ENCODE assay signal across 1 cellular context in the genomic region with DNA sequence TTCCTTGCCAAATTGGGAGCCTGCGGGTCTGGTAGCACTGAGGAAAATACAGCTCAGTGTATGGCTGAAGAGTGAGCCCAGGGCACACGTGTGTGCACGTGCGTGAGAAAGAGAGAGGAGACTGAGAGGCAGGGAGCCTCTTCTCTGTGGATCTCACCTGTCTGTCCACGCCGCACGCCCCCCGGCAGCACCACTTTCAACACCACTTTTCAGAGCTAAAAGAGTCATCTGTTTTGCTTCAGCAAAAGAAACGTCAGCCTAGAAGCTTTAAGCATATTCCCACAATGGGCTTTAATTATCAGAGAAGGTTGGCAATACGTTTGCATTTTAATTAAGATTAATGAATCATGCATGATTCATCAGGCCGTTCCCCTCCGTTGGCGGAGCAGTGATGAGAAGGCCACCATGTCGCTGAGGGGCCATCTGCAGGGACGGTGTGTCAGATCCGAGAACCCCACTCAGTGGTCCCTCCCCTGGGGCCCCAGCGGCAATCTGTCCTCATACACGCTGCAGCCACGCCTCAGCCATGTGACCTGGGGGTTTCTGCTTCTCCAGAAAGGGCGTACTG.
TF ChIP-seq lines count a peak whose summit lies in the region.

No MANE protein-coding gene starts in this region.

TF ChIP-seq in HEK293T, 16 proteins besides CTCF, POLR2A, EP300 and RAD21:
- no peak for TF ChIP-seq NFRKB (IDR thresholded peaks at IDR 0.05)
- no peak for TF ChIP-seq HDGF (IDR thresholded peaks at IDR 0.05; ENCODE audit: borderline replicate concordance)
- TF ChIP-seq LEF1 (IDR thresholded peaks at IDR 0.05; ENCODE audit: borderline replicate concordance), result no peak
- no peak for TF ChIP-seq SP1 (IDR thresholded peaks at IDR 0.05)
- TF ChIP-seq ELF4 (IDR thresholded peaks at IDR 0.05), result no peak
- TF ChIP-seq CTBP1 (IDR thresholded peaks at IDR 0.05; ENCODE audit: borderline replicate concordance), result no peak
- no peak for TF ChIP-seq ZNF384 (IDR thresholded peaks at IDR 0.05)
- no peak for TF ChIP-seq FOXA1 (IDR thresholded peaks at IDR 0.05)
- TF ChIP-seq, protein P1, sequence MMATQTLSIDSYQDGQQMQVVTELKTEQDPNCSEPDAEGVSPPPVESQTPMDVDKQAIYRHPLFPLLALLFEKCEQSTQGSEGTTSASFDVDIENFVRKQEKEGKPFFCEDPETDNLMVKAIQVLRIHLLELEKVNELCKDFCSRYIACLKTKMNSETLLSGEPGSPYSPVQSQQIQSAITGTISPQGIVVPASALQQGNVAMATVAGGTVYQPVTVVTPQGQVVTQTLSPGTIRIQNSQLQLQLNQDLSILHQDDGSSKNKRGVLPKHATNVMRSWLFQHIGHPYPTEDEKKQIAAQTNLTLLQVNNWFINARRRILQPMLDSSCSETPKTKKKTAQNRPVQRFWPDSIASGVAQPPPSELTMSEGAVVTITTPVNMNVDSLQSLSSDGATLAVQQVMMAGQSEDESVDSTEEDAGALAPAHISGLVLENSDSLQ (IDR thresholded peaks at IDR 0.05), result no peak
- TF ChIP-seq L3MBTL2 (conservative IDR thresholded peaks at IDR 0.05), result no peak
- TF ChIP-seq BHLHE40 (IDR thresholded peaks at IDR 0.05; ENCODE audit: borderline replicate concordance), result no peak
- no peak for TF ChIP-seq FOXM1 (IDR thresholded peaks at IDR 0.05; ENCODE audit: borderline replicate concordance)
- no peak for TF ChIP-seq TARDBP (IDR thresholded peaks at IDR 0.05)
- no peak for TF ChIP-seq FOXK2 (IDR thresholded peaks at IDR 0.05)
- no peak for TF ChIP-seq SUZ12 (IDR thresholded peaks at IDR 0.05)
- TF ChIP-seq ARNT (IDR thresholded peaks at IDR 0.05), result no peak
TF ChIP-seq in HEK293T: peak in this region for 0.
